1 cellular context compared by ENCODE assay signal in the genomic region with DNA sequence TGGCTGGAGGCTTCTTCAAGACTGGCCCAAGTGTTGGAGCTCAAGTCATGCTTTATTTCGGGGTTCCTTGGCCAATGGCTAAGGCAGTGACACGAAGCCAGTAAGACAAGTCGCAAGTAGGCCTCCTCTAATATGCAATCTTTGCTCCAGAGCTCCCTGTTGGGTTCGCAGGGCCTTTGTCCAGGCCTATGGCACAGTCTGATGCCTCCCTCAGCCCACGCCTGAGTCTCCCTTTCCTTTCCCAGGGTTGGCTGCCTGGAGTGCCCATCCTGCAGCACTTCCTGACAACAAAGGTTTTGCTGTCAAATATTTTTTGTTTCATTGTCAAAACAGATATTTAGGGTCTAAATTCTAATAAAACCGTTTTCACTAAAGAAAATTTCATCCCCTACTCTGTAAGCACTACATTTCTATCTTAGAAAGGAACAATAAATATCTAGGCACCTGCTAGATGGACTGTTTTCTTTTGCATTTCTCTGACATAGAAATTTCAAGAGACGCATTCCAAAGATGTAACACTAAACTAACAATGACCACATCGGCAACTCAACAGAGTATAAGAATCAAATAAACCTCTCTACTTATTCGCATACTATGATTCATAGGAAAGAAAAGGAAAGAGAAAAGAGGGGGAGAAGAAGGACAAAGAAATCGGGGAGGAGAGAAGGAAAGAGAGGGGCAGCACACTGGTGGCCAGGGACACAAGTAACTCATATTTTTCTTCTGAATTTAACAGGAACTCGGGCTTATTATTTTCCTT.
TF ChIP-seq lines count a peak whose summit lies in the region.

No MANE protein-coding gene starts in this region.

TF ChIP-seq in H1, 55 proteins besides CTCF, POLR2A, EP300 and RAD21:
- TF ChIP-seq HDAC2 (IDR thresholded peaks at IDR 0.05; ENCODE audit: borderline replicate concordance in 1 of 2, low read depth in 2 of 2, low read length in 2 of 2) (no peak), KDM5A (IDR thresholded peaks at IDR 0.05; ENCODE audit: low read length) (no peak), BACH1 (IDR thresholded peaks at IDR 0.05; ENCODE audit: low read length) (no peak), JUN (IDR thresholded peaks at IDR 0.05; ENCODE audit: low read depth, low read length) (no peak), SP2 (IDR thresholded peaks at IDR 0.05; ENCODE audit: low read length) (no peak), GTF2F1 (IDR thresholded peaks at IDR 0.05; ENCODE audit: borderline replicate concordance, low read depth, low read length) (no peak), EZH2 (IDR thresholded peaks at IDR 0.05; ENCODE audit: low read depth, low read length, severe bottlenecking) (no peak), CHD2 (IDR thresholded peaks at IDR 0.05; ENCODE audit: low read length) (no peak), KDM1A (IDR thresholded peaks at IDR 0.05; ENCODE audit: borderline replicate concordance, low read length) (no peak), TEAD4 (IDR thresholded peaks at IDR 0.05; ENCODE audit: low read depth, low read length) (no peak), SP1 (IDR thresholded peaks at IDR 0.05; ENCODE audit: low read depth, low read length) (no peak)
- TF ChIP-seq, protein P1, sequence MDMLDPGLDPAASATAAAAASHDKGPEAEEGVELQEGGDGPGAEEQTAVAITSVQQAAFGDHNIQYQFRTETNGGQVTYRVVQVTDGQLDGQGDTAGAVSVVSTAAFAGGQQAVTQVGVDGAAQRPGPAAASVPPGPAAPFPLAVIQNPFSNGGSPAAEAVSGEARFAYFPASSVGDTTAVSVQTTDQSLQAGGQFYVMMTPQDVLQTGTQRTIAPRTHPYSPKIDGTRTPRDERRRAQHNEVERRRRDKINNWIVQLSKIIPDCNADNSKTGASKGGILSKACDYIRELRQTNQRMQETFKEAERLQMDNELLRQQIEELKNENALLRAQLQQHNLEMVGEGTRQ (IDR thresholded peaks at IDR 0.05; ENCODE audit: low read length), result no peak
TF ChIP-seq in H1: peak in this region for 0.
